In the genomic region with DNA sequence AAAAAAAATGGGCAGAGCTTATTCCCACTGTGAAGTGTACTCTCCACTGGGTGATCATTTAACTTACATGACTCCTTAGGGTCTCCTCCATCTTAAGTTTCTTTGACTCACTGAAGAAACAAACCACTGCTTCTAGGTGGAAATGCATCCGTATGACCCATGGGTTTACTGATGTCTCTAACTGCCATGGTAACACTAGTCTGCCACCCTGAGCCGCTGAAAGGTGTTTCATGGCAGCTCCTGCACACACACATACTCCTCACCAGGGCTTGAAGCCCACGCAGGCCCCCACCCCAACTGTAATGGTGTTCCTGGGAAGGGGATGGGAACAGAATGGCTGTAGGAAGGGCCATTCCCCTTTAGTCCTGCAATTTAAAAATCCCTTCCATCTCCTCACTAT, we compare ENCODE assay signal across 17 cellular contexts. TPM values are rescaled to one million over a fixed set of nuclear protein-coding genes. Genes with fewer than 3 reads are reported as not detected.
DNase-seq lines count a peak whose midpoint lies in the region; ATAC-seq and TF ChIP-seq lines count a peak whose summit lies in the region.
"Had no signal": no experiment of that assay in that cellular context is flagged by ENCODE, and none has a peak within 500 bp of the region (broad histone marks: within the 10 kb centered on the region; RNA-seq: fewer than 3 reads in every experiment).

No MANE protein-coding gene starts in this region.

- peaks cover 50% of the 10 kb centered on the region for H3K4me1 Mint-ChIP-seq in activated T-cell treated with anti-CD3 and anti-CD28 coated beads, Interleukin-2, amount 50 U/mL, for 72 hours (ENCODE audit: low read depth)
- H3K4me1 Mint-ChIP-seq in stimulated activated effector memory CD8-positive, alpha-beta T cell treated with anti-CD3 and anti-CD28 coated beads, Interleukin-12 subunit alpha, Interleukin-12 subunit beta, amount 100 ng/mL, for 72 hours = peaks cover 52% of the 10 kb centered on the region

- peak overlapping the region; percentile 56 for H3K27ac Mint-ChIP-seq in activated T-cell treated with anti-CD3 and anti-CD28 coated beads, Interleukin-2, amount 50 U/mL, for 72 hours
- peak overlapping the region; percentile 9 for H3K27ac Mint-ChIP-seq in stimulated activated effector memory CD8-positive, alpha-beta T cell treated with anti-CD3 and anti-CD28 coated beads, Interleukin-12 subunit alpha, Interleukin-12 subunit beta, amount 100 ng/mL, for 72 hours

- H3K4me3 ChIP-seq in RWPE2 (ENCODE audit: severe bottlenecking) (no peak overlapping the region), MG63 (no peak overlapping the region)
- H3K4me3 ChIP-seq: A549 had no signal

- H3K9me3 ChIP-seq in RWPE2 (ENCODE audit: severe bottlenecking) (no peaks in the 10 kb centered on the region), MG63 (no peaks in the 10 kb centered on the region)
- H3K9me3 ChIP-seq: A549 had no signal

- peaks cover 2 to 7% of the 10 kb centered on the region in 2 donors for H3K36me3 Mint-ChIP-seq in activated T-cell treated with anti-CD3 and anti-CD28 coated beads, Interleukin-2, amount 50 U/mL, for 72 hours (ENCODE audit: insufficient read depth in 2 of 2)
- H3K36me3 Mint-ChIP-seq in stimulated activated effector memory CD8-positive, alpha-beta T cell treated with anti-CD3 and anti-CD28 coated beads, Interleukin-12 subunit alpha, Interleukin-12 subunit beta, amount 100 ng/mL, for 72 hours = peaks cover 13% of the 10 kb centered on the region

- peaks cover 31% of the 10 kb centered on the region for H3K4me1 ChIP-seq in RWPE2 (ENCODE audit: insufficient read depth, poor library complexity, severe bottlenecking)

- no peaks in the 10 kb centered on the region for H3K27me3 ChIP-seq in RWPE2 (ENCODE audit: insufficient read depth, poor library complexity, severe bottlenecking)
- no peaks in the 10 kb centered on the region for H3K27me3 ChIP-seq in MG63

- H3K36me3 ChIP-seq in RWPE2 (ENCODE audit: low read depth) = peaks cover 17% of the 10 kb centered on the region
- H3K36me3 ChIP-seq in MG63 = peaks cover 37% of the 10 kb centered on the region

- H3K4me3 Mint-ChIP-seq in activated T-cell treated with anti-CD3 and anti-CD28 coated beads, Interleukin-2, amount 50 U/mL, for 72 hours = no peak overlapping the region
- H3K4me3 Mint-ChIP-seq in stimulated activated effector memory CD8-positive, alpha-beta T cell treated with anti-CD3 and anti-CD28 coated beads, Interleukin-12 subunit alpha, Interleukin-12 subunit beta, amount 100 ng/mL, for 72 hours = no peak overlapping the region
- H3K4me3 Mint-ChIP-seq: CD14-positive monocyte had no signal

- H3K9me3 Mint-ChIP-seq in activated T-cell treated with anti-CD3 and anti-CD28 coated beads, Interleukin-2, amount 50 U/mL, for 72 hours = no peaks in the 10 kb centered on the region
- no peaks in the 10 kb centered on the region for H3K9me3 Mint-ChIP-seq in stimulated activated effector memory CD8-positive, alpha-beta T cell treated with anti-CD3 and anti-CD28 coated beads, Interleukin-12 subunit alpha, Interleukin-12 subunit beta, amount 100 ng/mL, for 72 hours
- H3K9me3 Mint-ChIP-seq: CD14-positive monocyte had no signal

- no peak for TF ChIP-seq CTCF in RWPE2 (IDR thresholded peaks at IDR 0.05; ENCODE audit: poor library complexity, severe bottlenecking)

- H3K27ac ChIP-seq in RWPE2 (ENCODE audit: poor library complexity, severe bottlenecking) (peak overlapping the region; percentile 78), epithelial cell of prostate (peak overlapping the region; percentile 91)
- H3K27ac ChIP-seq: A549 had no signal

- ATAC-seq in activated T-cell treated with anti-CD3 and anti-CD28 coated beads, Interleukin-2, amount 50 U/mL, for 72 hours (replicated peaks in 1 of 2) = no peak
- no peak for ATAC-seq in RWPE2 (ENCODE audit: low read depth)
- peak; percentile 44 for ATAC-seq in stimulated activated effector memory CD8-positive, alpha-beta T cell treated with anti-CD3 and anti-CD28 coated beads, Interleukin-12 subunit alpha, Interleukin-12 subunit beta, amount 100 ng/mL, for 72 hours
- ATAC-seq: A549 had no signal

- DNase-seq in activated T-cell treated with anti-CD3 and anti-CD28 coated beads, Interleukin-2, amount 50 U/mL, for 72 hours = no peak
- DNase-seq in activated T-cell treated with anti-CD3 and anti-CD28 coated beads for 4 hours (no peak), RWPE2 (ENCODE audit: low spot score) (no peak), epithelial cell of prostate (ENCODE audit: low read depth, low spot score) (no peak), Kasumi-1 (lab: John Stamatoyannopoulos, UW) (no peak), 8988T (no peak), MG63 (no peak)
- no peak for DNase-seq in stimulated activated effector memory CD8-positive, alpha-beta T cell treated with anti-CD3 and anti-CD28 coated beads, Interleukin-12 subunit alpha, Interleukin-12 subunit beta, amount 100 ng/mL, for 72 hours (ENCODE audit: low spot score in 2 of 2)
- DNase-seq: Calu3, DMS79, HCEC 1CT, NCI-H1436 treated with DMSO at 0.1 percent for 48 hours, NCI-H446, NCI-H774, SHP77 had no signal

- H3K27me3 Mint-ChIP-seq in activated T-cell treated with anti-CD3 and anti-CD28 coated beads, Interleukin-2, amount 50 U/mL, for 72 hours (ENCODE audit: low read depth) = no peaks in the 10 kb centered on the region

RNA-seq across cellular contexts. Expression of gene HDLBP, which starts 27.0 kb away (rescaled TPM):
- 100 to 1,000 TPM; 272 to 283 TPM for total RNA-seq in activated T-cell treated with anti-CD3 and anti-CD28 coated beads, Interleukin-2, amount 50 U/mL, for 72 hours
- 383 and 447 TPM in 2 replicates for total RNA-seq in MG63 (2014; rRNA removed; shearing (Covaris generic); ENCODE audit: low replicate concordance)

RNA-seq across cellular contexts. Expression of gene SEPTIN2, which starts 27.2 kb away (rescaled TPM):
- 100 to 1,000 TPM; 269 to 272 TPM for total RNA-seq in activated T-cell treated with anti-CD3 and anti-CD28 coated beads, Interleukin-2, amount 50 U/mL, for 72 hours
- total RNA-seq in MG63 (2014; rRNA removed; shearing (Covaris generic); ENCODE audit: low replicate concordance) = 348 and 489 TPM in 2 replicates
